19 cellular contexts compared by ENCODE assay signal in the genomic region with DNA sequence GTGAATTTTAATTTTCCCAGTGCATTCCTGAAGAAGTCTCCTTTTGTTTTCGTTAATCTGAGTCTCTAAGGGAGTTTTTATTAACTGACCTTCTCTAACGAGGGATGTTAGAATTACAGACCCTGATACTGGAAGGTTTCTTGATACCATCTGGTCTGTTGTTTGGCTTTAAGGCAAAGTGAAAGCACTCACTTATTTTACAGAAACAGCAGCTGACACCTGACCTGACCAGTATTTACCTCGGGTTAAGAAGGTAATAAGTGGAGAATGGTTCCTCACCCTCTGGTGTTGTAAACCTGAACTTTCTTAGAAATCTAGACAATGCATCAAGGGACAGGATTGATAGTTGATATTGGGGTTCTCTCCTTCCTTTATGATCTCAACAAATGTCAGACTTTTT. TPM values are rescaled to one million over a fixed set of nuclear protein-coding genes. Genes with fewer than 3 reads are reported as not detected.
DNase-seq lines count a peak whose midpoint lies in the region; ATAC-seq and TF ChIP-seq lines count a peak whose summit lies in the region.
"Had no signal": no experiment of that assay in that cellular context is flagged by ENCODE, and none has a peak within 500 bp of the region (broad histone marks: within the 10 kb centered on the region; RNA-seq: fewer than 3 reads in every experiment).

No MANE protein-coding gene starts in this region.

- H3K27me3 ChIP-seq in gastroesophageal sphincter, result no peaks in the 10 kb centered on the region
- H3K27me3 ChIP-seq: gastrocnemius medialis, pancreas, suprapubic skin had no signal

- no peaks in the 10 kb centered on the region for H3K9me3 ChIP-seq in gastroesophageal sphincter
- H3K9me3 ChIP-seq: gastrocnemius medialis, pancreas, suprapubic skin had no signal

- H3K27me3 Mint-ChIP-seq in activated CD4-positive, alpha-beta T cell treated with anti-CD3 and anti-CD28 coated beads, Interleukin-2, amount 10 ng/mL, durations not matched to agents 7 days and 5 days, result no peaks in the 10 kb centered on the region
- no peaks in the 10 kb centered on the region for H3K27me3 Mint-ChIP-seq in activated T-helper 17 cell treated with anti-CD3 and anti-CD28 coated beads, Interleukin-2, amount 50 U/mL, for 72 hours
- no peaks in the 10 kb centered on the region for H3K27me3 Mint-ChIP-seq in nephron (ENCODE audit: low read depth)

- H3K36me3 ChIP-seq in gastroesophageal sphincter, result no peaks in the 10 kb centered on the region
- H3K36me3 ChIP-seq: gastrocnemius medialis, pancreas, suprapubic skin had no signal

- H3K27ac ChIP-seq in gastroesophageal sphincter, result no peak overlapping the region
- H3K27ac ChIP-seq: gastrocnemius medialis, pancreas, suprapubic skin had no signal

- ATAC-seq in GM21423 (IDR thresholded peaks at IDR 0.05; ENCODE audit: unreplicated experiment) (peak; percentile 52), gastroesophageal sphincter (no peak)
- no peak for ATAC-seq in activated T-helper 17 cell treated with anti-CD3 and anti-CD28 coated beads, Interleukin-2, amount 50 U/mL, for 72 hours (replicated peaks)
- ATAC-seq: gastrocnemius medialis, pancreas had no signal

- POLR2A ChIA-PET in activated CD4-positive, alpha-beta T cell treated with anti-CD3 and anti-CD28 coated beads, Interleukin-2, amount 10 ng/mL, durations not matched to agents 7 days and 5 days (lab: Charles Lee), result no interaction called here
- POLR2A ChIA-PET in HEK293T (lab: Yijun Ruan, JAX), result no interaction called here

- no peak overlapping the region for H3K4me3 ChIP-seq in gastroesophageal sphincter
- H3K4me3 ChIP-seq: gastrocnemius medialis, pancreas, suprapubic skin had no signal

- H3K27ac Mint-ChIP-seq in activated CD4-positive, alpha-beta T cell treated with anti-CD3 and anti-CD28 coated beads, Interleukin-2, amount 10 ng/mL, durations not matched to agents 7 days and 5 days, result no peak overlapping the region
- peak overlapping the region; percentile 75 for H3K27ac Mint-ChIP-seq in activated T-helper 17 cell treated with anti-CD3 and anti-CD28 coated beads, Interleukin-2, amount 50 U/mL, for 72 hours
- peak overlapping the region; percentile 93 to 95 (median 94) for H3K27ac Mint-ChIP-seq in nephron
- H3K27ac Mint-ChIP-seq: HFFc6 had no signal

- no peak for TF ChIP-seq POLR2A in gastroesophageal sphincter (IDR thresholded peaks at IDR 0.05)

- peaks cover 4% of the 10 kb centered on the region for H3K9me3 Mint-ChIP-seq in activated CD4-positive, alpha-beta T cell treated with anti-CD3 and anti-CD28 coated beads, Interleukin-2, amount 10 ng/mL, durations not matched to agents 7 days and 5 days
- no peaks in the 10 kb centered on the region for H3K9me3 Mint-ChIP-seq in activated T-helper 17 cell treated with anti-CD3 and anti-CD28 coated beads, Interleukin-2, amount 50 U/mL, for 72 hours
- H3K9me3 Mint-ChIP-seq in nephron, result peaks cover 4% of the 10 kb centered on the region
- H3K9me3 Mint-ChIP-seq: HFFc6 had no signal

- peaks cover 0 to 23% (median 11%) of the 10 kb centered on the region in 3 donors for H3K4me1 ChIP-seq in gastroesophageal sphincter
- H3K4me1 ChIP-seq: pancreas had no signal

- TF ChIP-seq CTCF in nephron (IDR thresholded peaks at IDR 0.05; ENCODE audit: unreplicated experiment in 3 of 3) (no peak), gastroesophageal sphincter (IDR thresholded peaks at IDR 0.05) (no peak)

- H3K4me1 Mint-ChIP-seq in activated CD4-positive, alpha-beta T cell treated with anti-CD3 and anti-CD28 coated beads, Interleukin-2, amount 10 ng/mL, durations not matched to agents 7 days and 5 days, result peaks cover 60% of the 10 kb centered on the region
- H3K4me1 Mint-ChIP-seq in activated T-helper 17 cell treated with anti-CD3 and anti-CD28 coated beads, Interleukin-2, amount 50 U/mL, for 72 hours, result peaks cover 61% of the 10 kb centered on the region
- H3K4me1 Mint-ChIP-seq in nephron, result peaks cover 33% of the 10 kb centered on the region

- peak overlapping the region; percentile 9 for H3K4me3 Mint-ChIP-seq in activated CD4-positive, alpha-beta T cell treated with anti-CD3 and anti-CD28 coated beads, Interleukin-2, amount 10 ng/mL, durations not matched to agents 7 days and 5 days
- H3K4me3 Mint-ChIP-seq in activated T-helper 17 cell treated with anti-CD3 and anti-CD28 coated beads, Interleukin-2, amount 50 U/mL, for 72 hours, result peak overlapping the region; percentile 73
- peak overlapping the region; percentile 25 to 58 (median 26) for H3K4me3 Mint-ChIP-seq in nephron
- H3K4me3 Mint-ChIP-seq: HFFc6 had no signal

- H3K36me3 Mint-ChIP-seq in activated CD4-positive, alpha-beta T cell treated with anti-CD3 and anti-CD28 coated beads, Interleukin-2, amount 10 ng/mL, durations not matched to agents 7 days and 5 days (ENCODE audit: low read depth), result peaks cover 76% of the 10 kb centered on the region
- H3K36me3 Mint-ChIP-seq in activated T-helper 17 cell treated with anti-CD3 and anti-CD28 coated beads, Interleukin-2, amount 50 U/mL, for 72 hours (ENCODE audit: low read depth), result peaks cover 93% of the 10 kb centered on the region
- H3K36me3 Mint-ChIP-seq in nephron (ENCODE audit: low read depth), result peaks cover 56% of the 10 kb centered on the region

- CTCF ChIA-PET in activated CD4-positive, alpha-beta T cell treated with anti-CD3 and anti-CD28 coated beads, Interleukin-2, amount 10 ng/mL, durations not matched to agents 7 days and 5 days (lab: Charles Lee), result interaction anchor here (0.8 to 1.3 kb wide), 3 partner anchors 13 to 32 kb away, joined by 3 to 4 read pairs (median 4); no protein-coding TSS in a partner anchor
- CTCF ChIA-PET in HEK293T (lab: Yijun Ruan, JAX), result no interaction called here

- DNase-seq in activated CD4-positive, alpha-beta T cell treated with anti-CD3 and anti-CD28 coated beads, Interleukin-2, amount 10 ng/mL, durations not matched to agents 7 days and 5 days, result no peak
- DNase-seq in activated CD4-positive, alpha-beta T cell treated with anti-CD3 and anti-CD28 coated beads, Interleukin-2, amount 50 U/mL, for 1 hour, result no peak
- no peak for DNase-seq in activated effector memory CD4-positive, alpha-beta T cell treated with Interleukin-2 at 50 U/mL for 16 hours
- DNase-seq in HEK293T (ENCODE audit: extremely low spot score), result no peak
- DNase-seq: activated CD4-positive, alpha-beta T cell treated with anti-CD3 and anti-CD28 coated beads for 1 hour; activated naive CD4-positive, alpha-beta T cell; Calu3; caudate nucleus; gastrocnemius medialis; HFFc6; NCI-H345; pancreas; stimulated activated CD4-positive, alpha-beta T cell treated with anti-CD3 and anti-CD28 coated beads, Interleukin-12 subunit alpha, Interleukin-12 subunit beta, amount 100 ng/mL, for 4 hours; T-helper 1 cell had no signal

- 54% methylated on average over 3 of the region's 3 CpGs for WGBS in gastroesophageal sphincter (ENCODE audit: low coverage in 1 of 2), 2 donors

- TF ChIP-seq EP300 in gastroesophageal sphincter (IDR thresholded peaks at IDR 0.05), result no peak

TF ChIP-seq in HEK293T, 16 proteins besides CTCF, POLR2A, EP300 and RAD21:
- no peak for TF ChIP-seq SP1 (IDR thresholded peaks at IDR 0.05)
- TF ChIP-seq BHLHE40 (IDR thresholded peaks at IDR 0.05; ENCODE audit: borderline replicate concordance), result no peak
- no peak for TF ChIP-seq SUZ12 (IDR thresholded peaks at IDR 0.05)
- no peak for TF ChIP-seq ARNT (IDR thresholded peaks at IDR 0.05)
- no peak for TF ChIP-seq HDGF (IDR thresholded peaks at IDR 0.05; ENCODE audit: borderline replicate concordance)
- TF ChIP-seq FOXA1 (IDR thresholded peaks at IDR 0.05), result no peak
- no peak for TF ChIP-seq FOXM1 (IDR thresholded peaks at IDR 0.05; ENCODE audit: borderline replicate concordance)
- TF ChIP-seq LEF1 (IDR thresholded peaks at IDR 0.05; ENCODE audit: borderline replicate concordance), result no peak
- no peak for TF ChIP-seq ELF4 (IDR thresholded peaks at IDR 0.05)
- no peak for TF ChIP-seq L3MBTL2 (conservative IDR thresholded peaks at IDR 0.05)
- no peak for TF ChIP-seq FOXK2 (IDR thresholded peaks at IDR 0.05)
- TF ChIP-seq, protein P1, sequence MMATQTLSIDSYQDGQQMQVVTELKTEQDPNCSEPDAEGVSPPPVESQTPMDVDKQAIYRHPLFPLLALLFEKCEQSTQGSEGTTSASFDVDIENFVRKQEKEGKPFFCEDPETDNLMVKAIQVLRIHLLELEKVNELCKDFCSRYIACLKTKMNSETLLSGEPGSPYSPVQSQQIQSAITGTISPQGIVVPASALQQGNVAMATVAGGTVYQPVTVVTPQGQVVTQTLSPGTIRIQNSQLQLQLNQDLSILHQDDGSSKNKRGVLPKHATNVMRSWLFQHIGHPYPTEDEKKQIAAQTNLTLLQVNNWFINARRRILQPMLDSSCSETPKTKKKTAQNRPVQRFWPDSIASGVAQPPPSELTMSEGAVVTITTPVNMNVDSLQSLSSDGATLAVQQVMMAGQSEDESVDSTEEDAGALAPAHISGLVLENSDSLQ (IDR thresholded peaks at IDR 0.05), result no peak
- no peak for TF ChIP-seq CTBP1 (IDR thresholded peaks at IDR 0.05; ENCODE audit: borderline replicate concordance)
- TF ChIP-seq NFRKB (IDR thresholded peaks at IDR 0.05), result no peak

RNA-seq across cellular contexts. Expression of gene CDC14A, which starts 12.4 kb away (rescaled TPM):
- total RNA-seq in activated CD4-positive, alpha-beta T cell treated with anti-CD3 and anti-CD28 coated beads, Interleukin-2, amount 10 ng/mL, durations not matched to agents 7 days and 5 days, result 10 to 100 TPM; 39.9 to 43.3 TPM
- total RNA-seq in activated T-helper 17 cell treated with anti-CD3 and anti-CD28 coated beads, Interleukin-2, amount 50 U/mL, for 72 hours, result 10 to 100 TPM; 21.0 to 31.0 TPM
- total RNA-seq in gastroesophageal sphincter, result 10 to 100 TPM in 2 of 4 donors, 1 to 10 TPM in 2; 8.6 to 20.1 (median 11.0) TPM

Comparison
In these comparisons a context has a peak if more than half of its experiments do, and no peak if none do; other contexts are left out.
1. H3K4me3 Mint-ChIP-seq: peak in every context shown above with its lines; median percentile 73 in activated T-helper 17 cell treated with anti-CD3 and anti-CD28 coated beads, Interleukin-2, amount 50 U/mL, for 72 hours; 26 in nephron; 9 in activated CD4-positive, alpha-beta T cell treated with anti-CD3 and anti-CD28 coated beads, Interleukin-2, amount 10 ng/mL, durations not matched to agents 7 days and 5 days.